ENCODE assay signal across 25 cellular contexts in the genomic region with DNA sequence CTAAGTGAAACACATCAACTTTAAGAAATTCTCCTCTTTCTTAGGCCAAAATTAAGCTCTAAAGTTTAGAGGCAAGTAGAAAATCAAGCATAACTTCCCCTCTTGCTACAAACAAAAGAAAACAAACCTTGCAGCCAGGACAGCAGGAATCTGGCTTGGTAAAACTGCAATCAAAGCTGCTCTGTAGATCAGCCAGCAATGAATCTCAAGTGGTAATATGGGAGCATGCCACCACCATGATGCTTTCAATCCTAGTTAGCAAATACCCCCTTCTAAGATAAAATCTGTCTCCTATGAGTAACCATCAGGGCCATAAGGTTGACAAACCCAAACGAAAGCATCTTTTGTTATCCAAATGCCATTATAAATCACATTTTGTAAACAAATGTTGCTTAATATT.
DNase-seq lines count a peak whose midpoint lies in the region; ATAC-seq and TF ChIP-seq lines count a peak whose summit lies in the region.
"Had no signal": no experiment of that assay in that cellular context is flagged by ENCODE, and none has a peak within 500 bp of the region (broad histone marks: within the 10 kb centered on the region; RNA-seq: fewer than 3 reads in every experiment).

No MANE protein-coding gene starts in this region.

- peak overlapping the region; percentile 80 for H3K27ac ChIP-seq in GM23248
- H3K27ac ChIP-seq in mesodermal cell (ENCODE audit: low read depth, low read length, severe bottlenecking) = peak overlapping the region; percentile 77
- H3K27ac ChIP-seq in tibial nerve = no peak overlapping the region
- H3K27ac ChIP-seq: colonic mucosa, esophagus squamous epithelium, heart left ventricle, HL-60, psoas muscle, testis had no signal

- no peaks in the 10 kb centered on the region for H3K9me3 ChIP-seq in GM23248 (ENCODE audit: low read depth)
- no peaks in the 10 kb centered on the region for H3K9me3 ChIP-seq in mesodermal cell (ENCODE audit: control insufficient read depth, low read length)
- H3K9me3 ChIP-seq in tibial nerve = no peaks in the 10 kb centered on the region
- H3K9me3 ChIP-seq: colonic mucosa, esophagus squamous epithelium, heart left ventricle, psoas muscle, testis had no signal

- in situ Hi-C loops in GM23248 (cut with MboI) = loop anchor here (25.0 kb wide), 1 partner anchor 799 kb away; no protein-coding TSS in a partner anchor

- peak; percentile 41 for DNase-seq in GM23248
- DNase-seq in cerebellar cortex (ENCODE audit: low spot score) = peak; percentile 73
- DNase-seq in tibial nerve (ENCODE audit: low spot score in 2 of 2) = no peak
- DNase-seq: activated CD4-positive, CD25-positive, alpha-beta regulatory T cell treated with anti-CD3 and anti-CD28 coated beads, Interleukin-2, amount 50 U/mL, for 72 hours; activated naive CD4-positive, alpha-beta T cell treated with anti-CD3 and anti-CD28 coated beads for 36 hours; activated T-cell treated with anti-CD3 and anti-CD28 coated beads, Interleukin-2, amount 50 U/mL, for 48 hours; colonic mucosa; DMS53; effector memory CD8-positive, alpha-beta T cell; esophagus squamous epithelium; heart left ventricle; left cardiac atrium; NCI-H1092 treated with DMSO at 0.1 percent for 48 hours; NCI-H1930; PC-3; psoas muscle; small intestine; stimulated activated naive B cell treated with anti-CD40 and anti-IgM and Interleukin-4, amounts not matched to agents 10 μg/mL and 1 μg/mL and 100 μg/mL, for 72 hours; T-cell; testis had no signal

- H3K4me1 ChIP-seq in GM23248 (ENCODE audit: insufficient read depth) = peaks cover 41% of the 10 kb centered on the region
- peaks cover 14% of the 10 kb centered on the region for H3K4me1 ChIP-seq in mesodermal cell (ENCODE audit: control insufficient read depth, insufficient read depth, low read length, poor library complexity, severe bottlenecking)
- H3K4me1 ChIP-seq in tibial nerve = no peaks in the 10 kb centered on the region
- H3K4me1 ChIP-seq: colonic mucosa, esophagus squamous epithelium, heart left ventricle, psoas muscle, testis had no signal

- no peaks in the 10 kb centered on the region for H3K36me3 ChIP-seq in GM23248 (ENCODE audit: low read depth)
- no peaks in the 10 kb centered on the region for H3K36me3 ChIP-seq in mesodermal cell (ENCODE audit: control insufficient read depth, insufficient read depth, low read length)
- H3K36me3 ChIP-seq in tibial nerve = no peaks in the 10 kb centered on the region
- H3K36me3 ChIP-seq: colonic mucosa, esophagus squamous epithelium, heart left ventricle had no signal

- TF ChIP-seq POLR2A in tibial nerve (IDR thresholded peaks at IDR 0.05) = no peak

- no peak for TF ChIP-seq EP300 in tibial nerve (IDR thresholded peaks at IDR 0.05)

- no peaks in the 10 kb centered on the region for H3K9me2 ChIP-seq in GM23248 (ENCODE audit: insufficient read depth)

- H3K9ac ChIP-seq in GM23248 = no peak overlapping the region

- peak overlapping the region; percentile 84 for H2AFZ ChIP-seq in GM23248

- TF ChIP-seq CTCF in tibial nerve (IDR thresholded peaks at IDR 0.05) = no peak

- H3K4me3 ChIP-seq in GM23248 = no peak overlapping the region
- H3K4me3 ChIP-seq in mesodermal cell (ENCODE audit: extremely low read depth, insufficient read depth, low read length, poor library complexity, severe bottlenecking) = no peak overlapping the region
- no peak overlapping the region for H3K4me3 ChIP-seq in tibial nerve
- H3K4me3 ChIP-seq: colonic mucosa, esophagus squamous epithelium, heart left ventricle, psoas muscle, testis had no signal

- peaks cover 30% of the 10 kb centered on the region for H3F3A ChIP-seq in GM23248 (ENCODE audit: insufficient read depth)

- H3K4me2 ChIP-seq in GM23248 (ENCODE audit: unreplicated experiment) = peak overlapping the region; percentile 69

- no peaks in the 10 kb centered on the region for H3K27me3 ChIP-seq in GM23248 (replicated peaks; ENCODE audit: insufficient read depth)
- H3K27me3 ChIP-seq in tibial nerve = no peaks in the 10 kb centered on the region
- H3K27me3 ChIP-seq: colonic mucosa, esophagus squamous epithelium, heart left ventricle, testis had no signal

- no peaks in the 10 kb centered on the region for H3K79me2 ChIP-seq in GM23248 (ENCODE audit: insufficient read depth)

- ATAC-seq in GM21447 (IDR thresholded peaks at IDR 0.05; ENCODE audit: unreplicated experiment) (no peak), HG03432 (IDR thresholded peaks at IDR 0.05; ENCODE audit: unreplicated experiment) (no peak), GM19351 (IDR thresholded peaks at IDR 0.05; ENCODE audit: unreplicated experiment) (no peak)
- ATAC-seq: effector memory CD8-positive, alpha-beta T cell; heart left ventricle; left cardiac atrium; PC-3; psoas muscle; stimulated activated naive B cell treated with anti-CD40 and anti-IgM and Interleukin-4, amounts not matched to agents 10 μg/mL and 1 μg/mL and 100 μg/mL, for 72 hours; T-cell had no signal

- H4K20me1 ChIP-seq in GM23248 (ENCODE audit: insufficient read depth) = no peaks in the 10 kb centered on the region

- WGBS in GM23248 (ENCODE audit: low coverage in 1 of 2, low lambda C conversion rate in 2 of 2, missing lambda C conversion rate in 2 of 2), 2 experiments = 0% methylated on average over 1 of the region's 1 CpG
- no CpG with 5 or more reads among the region's 1 CpG for WGBS in mesodermal cell (ENCODE audit: insufficient coverage in 2 of 2), 2 experiments
- 37 to 38% methylated on average over 1 of the region's 1 CpG for WGBS in tibial nerve, 2 donors

Comparison
In these comparisons a context has a peak if more than half of its experiments do, and no peak if none do; other contexts are left out.
1. DNase-seq: peak in GM23248 (single experiment) and cerebellar cortex (single experiment); none in tibial nerve (0 of 2).
2. H3K27ac ChIP-seq: peak in GM23248 (single experiment) and mesodermal cell (single experiment); none in tibial nerve (0 of 4).